In the genomic region with DNA sequence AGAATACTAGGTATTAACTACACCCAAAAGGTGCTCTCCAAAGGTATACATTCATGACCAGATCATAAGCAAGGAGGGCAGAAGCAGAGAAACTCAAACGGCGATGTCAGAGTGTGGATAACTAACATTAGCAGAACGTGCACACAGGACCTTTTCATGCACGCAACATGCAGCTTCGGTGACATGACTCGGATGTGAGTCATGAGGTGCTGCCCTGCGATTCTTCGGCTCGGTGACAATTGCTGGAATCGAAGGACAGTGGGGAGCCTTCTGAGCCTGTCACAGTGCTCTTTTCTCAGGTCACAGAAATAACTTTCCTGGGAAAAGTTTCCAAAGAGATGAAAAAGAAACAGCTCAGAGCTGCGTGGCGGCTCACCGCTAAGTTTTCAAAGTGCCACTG, we compare ENCODE assay signal across 14 cellular contexts.
DNase-seq lines count a peak whose midpoint lies in the region; ATAC-seq, FAIRE-seq and TF ChIP-seq lines count a peak whose summit lies in the region.
"Had no signal": no experiment of that assay in that cellular context is flagged by ENCODE, and none has a peak within 500 bp of the region (broad histone marks: within the 10 kb centered on the region; RNA-seq: fewer than 3 reads in every experiment).

No MANE protein-coding gene starts in this region.

- no peak overlapping the region for H3K18ac ChIP-seq in mesenchymal stem cell (ENCODE audit: low read depth in 1 of 2, low read length in 2 of 2)

- no peak overlapping the region for H3K4me3 ChIP-seq in mammary epithelial cell (replicated peaks in 1 of 3; ENCODE audit: insufficient read depth in 1 of 3, low read depth in 2 of 3, low read length in 3 of 3)
- H3K4me3 ChIP-seq in mesenchymal stem cell (ENCODE audit: insufficient read depth in 1 of 2, low read depth in 1 of 2, low read length in 2 of 2), result no peak overlapping the region

- WGBS in mammary epithelial cell (ENCODE audit: low coverage, missing lambda C conversion rate), result 17% methylated on average over 13 of the region's 13 CpGs
- 47% methylated on average over 13 of the region's 13 CpGs for WGBS in mesenchymal stem cell

- ATAC-seq in WTC11, result no peak
- ATAC-seq in GM18858 (IDR thresholded peaks at IDR 0.05; ENCODE audit: unreplicated experiment), result no peak
- ATAC-seq: activated CD4-positive, alpha-beta T cell treated with anti-CD3 and anti-CD28 coated beads for 36 hours; natural killer cell had no signal

- H2AFZ ChIP-seq in mammary epithelial cell (ENCODE audit: low read depth, low read length), result no peak overlapping the region
- H2AFZ ChIP-seq in mesenchymal stem cell (ENCODE audit: low read depth, low read length), result no peak overlapping the region

- BruUV-seq in mammary epithelial cell (replicated peaks; lab: Mats Ljungman, UMichigan) (no TSS peak), MCF 10A (replicated peaks; lab: Mats Ljungman, UMichigan) (no TSS peak)

- no peaks in the 10 kb centered on the region for H3K9me3 Mint-ChIP-seq in MCF 10A (ENCODE audit: unreplicated experiment)
- no peaks in the 10 kb centered on the region for H3K9me3 Mint-ChIP-seq in WTC11
- H3K9me3 Mint-ChIP-seq: natural killer cell had no signal

- H3K4me3 Mint-ChIP-seq in MCF 10A (ENCODE audit: unreplicated experiment) (no peak overlapping the region), WTC11 (no peak overlapping the region)
- H3K4me3 Mint-ChIP-seq: activated CD4-positive, alpha-beta T cell treated with anti-CD3 and anti-CD28 coated beads for 36 hours; natural killer cell had no signal

- TF ChIP-seq CTCF in mammary epithelial cell (conservative IDR thresholded peaks at IDR 0.05 in 1 of 2, IDR thresholded peaks at IDR 0.05 in 1 of 2; ENCODE audit: extremely low read depth in 1 of 2, insufficient read depth in 1 of 2, low read depth in 1 of 2, low read length in 2 of 2) (no peak), MCF 10A (IDR thresholded peaks at IDR 0.05; ENCODE audit: unreplicated experiment) (no peak), WTC11 (IDR thresholded peaks at IDR 0.05) (no peak), GM10266 (IDR thresholded peaks at IDR 0.05; ENCODE audit: control insufficient read depth, insufficient read depth, low read depth, missing control alignments) (no peak)

- H3K4me1 ChIP-seq in mammary epithelial cell (ENCODE audit: insufficient read depth, low read length) (no peaks in the 10 kb centered on the region), mesenchymal stem cell (ENCODE audit: control insufficient read depth, insufficient read depth, low read depth, low read length) (peaks cover 2% of the 10 kb centered on the region)

- in situ Hi-C loops in mammary epithelial cell (cut with MboI; ENCODE audit: low sequenced_read_pairs in 2 of 2), result no loop called here

- no peak overlapping the region for H2BK12ac ChIP-seq in mesenchymal stem cell (ENCODE audit: low read length in 2 of 2)

- no peaks in the 10 kb centered on the region for H4K20me1 ChIP-seq in mammary epithelial cell (ENCODE audit: insufficient read depth, low read length)

- no peak overlapping the region for H2AK5ac ChIP-seq in mesenchymal stem cell (ENCODE audit: low read length, severe bottlenecking)

- H3K9ac ChIP-seq in mammary epithelial cell (ENCODE audit: insufficient read depth, low read length) (no peak overlapping the region), mesenchymal stem cell (ENCODE audit: low read length) (no peak overlapping the region)

- no peak overlapping the region for H4K91ac ChIP-seq in mesenchymal stem cell (ENCODE audit: low read length)

- CTCF ChIA-PET in mammary epithelial cell (lab: Charles Lee; ENCODE audit: low non-redundant PET) (no interaction called here), MCF 10A (lab: Yijun Ruan, JAX) (interaction anchor here (1.6 kb wide), 1 partner anchor 175 kb away, joined by 3 read pairs; no protein-coding TSS in a partner anchor), WTC11 (lab: Charles Lee) (interaction anchor here (1.1 to 1.4 kb wide), 2 partner anchors 9 to 42 kb away, joined by 3 read pairs; no protein-coding TSS in a partner anchor)

- H3K27me3 ChIP-seq in mammary epithelial cell (ENCODE audit: insufficient read depth, low read length) (no peaks in the 10 kb centered on the region), mesenchymal stem cell (ENCODE audit: control insufficient read depth in 1 of 2, insufficient read depth in 1 of 2, low read length in 2 of 2) (peaks cover 0 to 5% of the 10 kb centered on the region in 2 experiments)

- H3K4me1 Mint-ChIP-seq in MCF 10A (ENCODE audit: insufficient read depth, unreplicated experiment), result peaks cover 14% of the 10 kb centered on the region
- H3K4me1 Mint-ChIP-seq in WTC11, result peaks cover 41% of the 10 kb centered on the region
- H3K4me1 Mint-ChIP-seq: activated CD4-positive, alpha-beta T cell treated with anti-CD3 and anti-CD28 coated beads for 36 hours; natural killer cell had no signal

- H3K9me3 ChIP-seq in mammary epithelial cell (replicated peaks; ENCODE audit: insufficient read depth, low read length), result peaks cover 3% of the 10 kb centered on the region
- no peaks in the 10 kb centered on the region for H3K9me3 ChIP-seq in mesenchymal stem cell (ENCODE audit: control insufficient read depth, low read length)

- H3K4me2 ChIP-seq in mammary epithelial cell (ENCODE audit: insufficient read depth, low read depth, low read length) (no peak overlapping the region), mesenchymal stem cell (ENCODE audit: low read length, poor library complexity, severe bottlenecking) (no peak overlapping the region)

- H3K23ac ChIP-seq in mesenchymal stem cell (ENCODE audit: low read length in 2 of 2), result no peak overlapping the region

- H3K27me3 Mint-ChIP-seq in MCF 10A (ENCODE audit: insufficient read depth, unreplicated experiment), result no peaks in the 10 kb centered on the region
- no peaks in the 10 kb centered on the region for H3K27me3 Mint-ChIP-seq in WTC11 (ENCODE audit: low read depth)
- H3K27me3 Mint-ChIP-seq: activated CD4-positive, alpha-beta T cell treated with anti-CD3 and anti-CD28 coated beads for 36 hours had no signal

- intact Hi-C loops in mammary epithelial cell (cut with micrococcal nuclease), result no loop called here
- intact Hi-C loops in MCF 10A (cut with micrococcal nuclease), result no loop called here

- H2BK15ac ChIP-seq in mesenchymal stem cell (ENCODE audit: low read depth, poor library complexity, severe bottlenecking), result no peak overlapping the region

- no peak overlapping the region for H3K27ac ChIP-seq in mammary epithelial cell (ENCODE audit: insufficient read depth, low read depth, low read length)
- no peak overlapping the region for H3K27ac ChIP-seq in mesenchymal stem cell (ENCODE audit: low read length, poor library complexity, severe bottlenecking)
- H3K27ac ChIP-seq: 22Rv1 had no signal

- no peak overlapping the region for H2BK120ac ChIP-seq in mesenchymal stem cell (ENCODE audit: low read depth, low read length)

- no peaks in the 10 kb centered on the region for H3K36me3 ChIP-seq in mammary epithelial cell (ENCODE audit: insufficient read depth, low read length)
- no peaks in the 10 kb centered on the region for H3K36me3 ChIP-seq in mesenchymal stem cell (ENCODE audit: control insufficient read depth in 1 of 2, insufficient read depth in 2 of 2, low read depth in 1 of 2, low read length in 2 of 2)

- FAIRE-seq in urothelium cell line (lab: Jason Lieb, UNC), result peak; percentile 30

- H2BK5ac ChIP-seq in mesenchymal stem cell (ENCODE audit: low read depth, low read length, poor library complexity, severe bottlenecking), result no peak overlapping the region

- no peak overlapping the region for H4K8ac ChIP-seq in mesenchymal stem cell (ENCODE audit: low read length)

- POLR2A ChIA-PET in MCF 10A (lab: Yijun Ruan, JAX) (no interaction called here), WTC11 (lab: Charles Lee) (no interaction called here)

- H3K36me3 Mint-ChIP-seq in MCF 10A (ENCODE audit: insufficient read depth, unreplicated experiment) (no peaks in the 10 kb centered on the region), WTC11 (no peaks in the 10 kb centered on the region)
- H3K36me3 Mint-ChIP-seq: natural killer cell had no signal

- no peak overlapping the region for H3K4ac ChIP-seq in mesenchymal stem cell (ENCODE audit: low read depth in 1 of 2, low read length in 2 of 2)

- H3K79me1 ChIP-seq in mesenchymal stem cell (replicated peaks; ENCODE audit: low read length, poor library complexity, severe bottlenecking), result no peaks in the 10 kb centered on the region

- dilution Hi-C loops in mammary epithelial cell (cut with HindIII; ENCODE audit: low sequenced_read_pairs), result no loop called here

- no peaks in the 10 kb centered on the region for H3K79me2 ChIP-seq in mammary epithelial cell (ENCODE audit: insufficient read depth, low read length)

- H3K27ac Mint-ChIP-seq in MCF 10A (ENCODE audit: low read depth, unreplicated experiment), result no peak overlapping the region
- H3K27ac Mint-ChIP-seq in WTC11, result 0 out of 2 replicates have a peak overlapping the region, but pooled peaks have one; percentile 60
- H3K27ac Mint-ChIP-seq: activated CD4-positive, alpha-beta T cell treated with anti-CD3 and anti-CD28 coated beads for 36 hours; natural killer cell had no signal

- DNase-seq in mammary epithelial cell, result peak; percentile 29
- DNase-seq in MCF 10A (ENCODE audit: unreplicated experiment), result no peak
- no peak for DNase-seq in WTC11 (ENCODE audit: low spot score)
- DNase-seq in mesenchymal stem cell, result peak; percentile 69
- peak; percentile 39 for DNase-seq in urothelium cell line (ENCODE audit: low spot score)
- no peak for DNase-seq in NCI-H748 treated with DMSO at 0.1 percent for 48 hours (lab: John Stamatoyannopoulos, UW)
- DNase-seq in GM10266 (ENCODE audit: extremely low spot score), result no peak
- DNase-seq: activated CD4-positive, alpha-beta T cell treated with anti-CD3 and anti-CD28 coated beads for 36 hours; activated T-cell treated with anti-CD3 and anti-CD28 coated beads, Interleukin-2, amount 50 U/mL, for 48 hours; natural killer cell; NCI-H1092 treated with DMSO at 0.1 percent for 48 hours; NCI-H2227 treated with DMSO at 0.1 percent for 48 hours had no signal

- H3K14ac ChIP-seq in mesenchymal stem cell (ENCODE audit: low read length in 2 of 2), result no peak overlapping the region

TF ChIP-seq in WTC11, 78 proteins besides CTCF, POLR2A, EP300 and RAD21 (continues in another document):
- no peak for TF ChIP-seq SP1 (CRISPR knock-in tag; conservative IDR thresholded peaks at IDR 0.05)
- TF ChIP-seq IRF2 (CRISPR knock-in tag; IDR thresholded peaks at IDR 0.05; ENCODE audit: borderline replicate concordance, low read depth), result no peak
- no peak for TF ChIP-seq NFE2L1 (CRISPR knock-in tag; IDR thresholded peaks at IDR 0.05)

Comparison
In these comparisons a context has a peak if more than half of its experiments do, and no peak if none do; other contexts are left out.
1. DNase-seq: peak in mammary epithelial cell (single experiment), mesenchymal stem cell (single experiment) and urothelium cell line (single experiment); none in MCF 10A (single experiment), WTC11 (single experiment), NCI-H748 treated with DMSO at 0.1 percent for 48 hours (single experiment) and GM10266 (single experiment).